10 cellular contexts compared by ENCODE assay signal in genomic region chr2:129253461-129253812, GRCh38.
DNase-seq lines count a peak whose midpoint lies in the region; ATAC-seq and TF ChIP-seq lines count a peak whose summit lies in the region.
"Had no signal": no experiment of that assay in that cellular context is flagged by ENCODE, and none has a peak within 500 bp of the region (broad histone marks: within the 10 kb centered on the region; RNA-seq: fewer than 3 reads in every experiment).

No MANE protein-coding gene starts in this region.

- H3K79me2 ChIP-seq in OCI-LY7 (ENCODE audit: insufficient read depth, low read depth, low read length) = no peaks in the 10 kb centered on the region

- H3K4me1 ChIP-seq in OCI-LY7 (ENCODE audit: insufficient read depth, low read length, poor library complexity, severe bottlenecking) = no peaks in the 10 kb centered on the region

- H3K4me3 ChIP-seq in OCI-LY7 (ENCODE audit: low read depth, low read length, poor library complexity, severe bottlenecking) (no peak overlapping the region), fibroblast of pulmonary artery (replicated peaks; ENCODE audit: low read depth, low read length) (no peak overlapping the region)

- no peak overlapping the region for H3K27ac ChIP-seq in OCI-LY7 (ENCODE audit: low read depth, low read length, poor library complexity, severe bottlenecking)

- H3K9me3 ChIP-seq in OCI-LY7 (ENCODE audit: low read length) = no peaks in the 10 kb centered on the region

- POLR2A ChIA-PET in OCI-LY7 (lab: Charles Lee) = no interaction called here

- no peaks in the 10 kb centered on the region for H3K9me2 ChIP-seq in OCI-LY7 (ENCODE audit: insufficient read depth, low read length)

- no peaks in the 10 kb centered on the region for H4K20me1 ChIP-seq in OCI-LY7 (ENCODE audit: insufficient read depth, low read length)

- DNase-seq in HT-29 (ENCODE audit: low spot score) = peak; percentile 32
- peak; percentile 14 for DNase-seq in OCI-LY7 (ENCODE audit: low spot score)
- DNase-seq in fibroblast of pulmonary artery (ENCODE audit: low read depth) = peak; percentile 7
- peak; percentile 36 for DNase-seq in retina
- DNase-seq in SKM-1 (lab: John Stamatoyannopoulos, UW; ENCODE audit: unreplicated experiment) = no peak
- no peak for DNase-seq in activated CD8-positive, alpha-beta memory T cell treated with anti-CD3 and anti-CD28 coated beads, Interleukin-2, amount 50 U/mL, for 48 hours
- DNase-seq in NCI-H1930 (lab: John Stamatoyannopoulos, UW) = no peak
- DNase-seq: naive B cell, NCI-H2227 treated with DMSO at 0.1 percent for 48 hours had no signal

- TF ChIP-seq CTCF in OCI-LY7 (conservative IDR thresholded peaks at IDR 0.05; ENCODE audit: low read length) = peak; percentile 57
- TF ChIP-seq CTCF in fibroblast of pulmonary artery (IDR thresholded peaks at IDR 0.05; ENCODE audit: low read length, missing control alignments) = peak; percentile 21

- H2AFZ ChIP-seq in OCI-LY7 (ENCODE audit: low read length) = no peak overlapping the region

- no peaks in the 10 kb centered on the region for H3K36me3 ChIP-seq in OCI-LY7 (ENCODE audit: insufficient read depth, low read length)

- no peak overlapping the region for H3K4me2 ChIP-seq in OCI-LY7 (ENCODE audit: low read length)

- intact Hi-C loops in OCI-LY7 (cut with micrococcal nuclease; ENCODE audit: unreplicated experiment) = no loop called here

- no TSS peak for BruUV-seq in OCI-LY7 (replicated peaks; lab: Mats Ljungman, UMichigan)

- CTCF ChIA-PET in OCI-LY7 (lab: Charles Lee; ENCODE audit: unreplicated experiment) = no interaction called here

- ATAC-seq in GM18873 (IDR thresholded peaks at IDR 0.05; ENCODE audit: low FRiP score, unreplicated experiment) = no peak

Comparison
In these comparisons a context has a peak if more than half of its experiments do, and no peak if none do; other contexts are left out.
1. DNase-seq: peak in HT-29 (single experiment), OCI-LY7 (single experiment), fibroblast of pulmonary artery (single experiment) and retina (single experiment); none in SKM-1 (single experiment), activated CD8-positive, alpha-beta memory T cell treated with anti-CD3 and anti-CD28 coated beads, Interleukin-2, amount 50 U/mL, for 48 hours (single experiment) and NCI-H1930 (0 of 2).